12 cellular contexts compared by ENCODE assay signal in genomic region chr2:107633580-107634147, GRCh38.
DNase-seq lines count a peak whose midpoint lies in the region; ATAC-seq and TF ChIP-seq lines count a peak whose summit lies in the region.
"Had no signal": no experiment of that assay in that cellular context is flagged by ENCODE, and none has a peak within 500 bp of the region (broad histone marks: within the 10 kb centered on the region; RNA-seq: fewer than 3 reads in every experiment).

No MANE protein-coding gene starts in this region.

- no peak for TF ChIP-seq CTCF in retinal pigment epithelial cell (conservative IDR thresholded peaks at IDR 0.05; ENCODE audit: low read depth, low read length)

- DNase-seq in GM04504 (ENCODE audit: low read depth) (peak; percentile 3), OCI-M1 (lab: John Stamatoyannopoulos, UW) (peak; percentile 23), epithelial cell of prostate (ENCODE audit: low read depth, low spot score) (peak; percentile 67), retinal pigment epithelial cell (ENCODE audit: low read depth) (peak; percentile 61)
- DNase-seq: adrenal gland; stimulated activated CD4-positive, alpha-beta T cell treated with anti-CD3 and anti-CD28 coated beads, Interleukin-4, amount 100 ng/mL, for 4 hours; substantia nigra; T-cell had no signal

- H3K4me3 ChIP-seq in retinal pigment epithelial cell (ENCODE audit: low read length): no peak overlapping the region
- H3K4me3 ChIP-seq: adrenal gland had no signal

- ATAC-seq in HG02759 (IDR thresholded peaks at IDR 0.05; ENCODE audit: unreplicated experiment): no peak
- no peak for ATAC-seq in HG02884 (IDR thresholded peaks at IDR 0.05; ENCODE audit: unreplicated experiment)
- ATAC-seq in HG03520 (IDR thresholded peaks at IDR 0.05; ENCODE audit: unreplicated experiment): no peak
- ATAC-seq: T-cell had no signal

- H3K27ac ChIP-seq in epithelial cell of prostate: peak overlapping the region; percentile 80
- H3K27ac ChIP-seq: adrenal gland, neutrophil had no signal

Comparison
In these comparisons a context has a peak if more than half of its experiments do, and no peak if none do; other contexts are left out.
1. DNase-seq: peak in every context shown above with its lines; median percentile 67 in epithelial cell of prostate; 61 in retinal pigment epithelial cell; 23 in OCI-M1; 3 in GM04504.